In the genomic region with DNA sequence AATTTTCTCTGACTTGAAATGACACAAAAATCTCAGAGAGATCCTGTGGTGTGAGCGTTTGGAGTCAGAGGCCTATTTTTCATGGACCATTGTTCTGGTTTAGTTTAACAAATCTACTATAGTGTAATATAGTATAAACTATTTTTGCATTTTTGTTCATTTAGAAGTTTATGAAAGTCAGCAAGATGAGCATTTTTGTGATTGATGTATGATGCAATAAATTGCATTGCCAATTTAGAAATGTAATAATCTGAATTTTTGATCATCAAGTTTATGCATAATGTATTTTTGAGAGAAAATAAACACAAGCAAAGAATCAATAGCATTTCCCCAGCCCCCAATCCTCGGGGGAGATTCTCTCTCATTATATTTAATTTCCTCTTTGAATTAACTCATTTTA, we compare ENCODE assay signal across 14 cellular contexts.
A peak's percentile ranks its signal among the peaks of the same experiment; 100 is the strongest.
DNase-seq lines count a peak whose midpoint lies in the region; ATAC-seq, FAIRE-seq and TF ChIP-seq lines count a peak whose summit lies in the region.
"Had no signal": no experiment of that assay in that cellular context is flagged by ENCODE, and none has a peak within 500 bp of the region (broad histone marks: within the 10 kb centered on the region; RNA-seq: fewer than 3 reads in every experiment).

No MANE protein-coding gene starts in this region.

- H3K36me3 ChIP-seq in GM23248 (ENCODE audit: low read depth): no peaks in the 10 kb centered on the region
- H3K36me3 ChIP-seq in astrocyte (ENCODE audit: insufficient read depth, low read length): no peaks in the 10 kb centered on the region
- H3K36me3 ChIP-seq in endothelial cell of umbilical vein (ENCODE audit: control insufficient read depth in 2 of 2, extremely low read depth in 1 of 2, insufficient read depth in 2 of 2, low read length in 2 of 2): no peaks in the 10 kb centered on the region
- H3K36me3 ChIP-seq in lower lobe of right lung: no peaks in the 10 kb centered on the region
- H3K36me3 ChIP-seq: BLaER1, HAP-1 had no signal

- CTCF ChIA-PET in endothelial cell of umbilical vein (lab: Charles Lee): no interaction called here

- H3K4me1 ChIP-seq in GM23248 (ENCODE audit: insufficient read depth) (peaks cover 7% of the 10 kb centered on the region; the same call in 1 of the 2 replicates), astrocyte (ENCODE audit: insufficient read depth, low read length) (no peaks in the 10 kb centered on the region), endothelial cell of umbilical vein (ENCODE audit: control insufficient read depth, extremely low read depth, insufficient read depth, low read length) (peaks cover 11% of the 10 kb centered on the region), lower lobe of right lung (no peaks in the 10 kb centered on the region)
- H3K4me1 ChIP-seq: BLaER1, HAP-1 had no signal

- H3K9ac ChIP-seq in GM23248 (no peak overlapping the region), astrocyte (ENCODE audit: low read length) (no peak overlapping the region), endothelial cell of umbilical vein (replicated peaks; ENCODE audit: extremely low read depth, insufficient read depth, low read length) (no peak overlapping the region)
- H3K9ac ChIP-seq: BLaER1 had no signal

- no TSS peak for BruUV-seq in endothelial cell of umbilical vein (replicated peaks; lab: Mats Ljungman, UMichigan)

- 57 to 60% methylated on average over 2 of the region's 2 CpGs for whole genome bisulfite sequencing in GM23248 (ENCODE audit: low coverage in 1 of 2, low lambda C conversion rate in 2 of 2, missing lambda C conversion rate in 2 of 2), 2 experiments

- no peaks in the 10 kb centered on the region for H3K27me3 Mint-ChIP-seq in astrocyte (ENCODE audit: low read depth, unreplicated experiment)
- H3K27me3 Mint-ChIP-seq: CD4-positive, alpha-beta memory T cell had no signal

- TF ChIP-seq CTCF in astrocyte (IDR thresholded peaks at IDR 0.05; ENCODE audit: insufficient read depth, low read depth, low read length) (no peak), endothelial cell of umbilical vein (IDR thresholded peaks at IDR 0.05; ENCODE audit: extremely low read depth in 1 of 2, insufficient read depth in 1 of 2, low read depth in 1 of 2, low read length in 2 of 2) (no peak), lower lobe of right lung (IDR thresholded peaks at IDR 0.05) (no peak)

- POLR2A ChIA-PET in endothelial cell of umbilical vein (lab: Charles Lee): no interaction called here

- no peaks in the 10 kb centered on the region for H3K9me3 ChIP-seq in GM23248 (ENCODE audit: low read depth)
- no peaks in the 10 kb centered on the region for H3K9me3 ChIP-seq in astrocyte (ENCODE audit: insufficient read depth, low read depth, low read length)
- no peaks in the 10 kb centered on the region for H3K9me3 ChIP-seq in endothelial cell of umbilical vein (replicated peaks; ENCODE audit: control insufficient read depth, insufficient read depth, low read length)
- H3K9me3 ChIP-seq in lower lobe of right lung: no peaks in the 10 kb centered on the region
- H3K9me3 ChIP-seq: BLaER1, HAP-1 had no signal

- H2AFZ ChIP-seq in GM23248: peak overlapping the region; percentile 47; the same call in 1 of the 2 replicates
- H2AFZ ChIP-seq in astrocyte (ENCODE audit: low read depth, low read length): no peak overlapping the region
- H2AFZ ChIP-seq in endothelial cell of umbilical vein (ENCODE audit: low read depth, low read length): no peak overlapping the region

- H3K27ac ChIP-seq in GM23248 (no peak overlapping the region), astrocyte (ENCODE audit: low read depth, low read length) (no peak overlapping the region), endothelial cell of umbilical vein (ENCODE audit: insufficient read depth, low read depth, low read length) (no peak overlapping the region), lower lobe of right lung (no peak overlapping the region)
- H3K27ac ChIP-seq: BLaER1 had no signal

- peaks cover 21% of the 10 kb centered on the region for H3K4me1 Mint-ChIP-seq in astrocyte (ENCODE audit: low read depth, unreplicated experiment)
- H3K4me1 Mint-ChIP-seq: CD14-positive monocyte; CD4-positive, alpha-beta memory T cell had no signal

- no peaks in the 10 kb centered on the region for H3K79me2 ChIP-seq in GM23248 (ENCODE audit: insufficient read depth)
- H3K79me2 ChIP-seq in astrocyte (ENCODE audit: insufficient read depth, low read length): no peaks in the 10 kb centered on the region
- no peaks in the 10 kb centered on the region for H3K79me2 ChIP-seq in endothelial cell of umbilical vein (ENCODE audit: control insufficient read depth, insufficient read depth, low read length)

- peak overlapping the region; percentile 7 for H3K4me2 ChIP-seq in GM23248 (ENCODE audit: unreplicated experiment)
- H3K4me2 ChIP-seq in astrocyte (ENCODE audit: low read length): no peak overlapping the region
- no peak overlapping the region for H3K4me2 ChIP-seq in endothelial cell of umbilical vein (ENCODE audit: insufficient read depth, low read length)
- H3K4me2 ChIP-seq: BLaER1 had no signal

- H3K36me3 Mint-ChIP-seq in astrocyte (ENCODE audit: low read depth, unreplicated experiment): no peaks in the 10 kb centered on the region
- H3K36me3 Mint-ChIP-seq: CD14-positive monocyte; CD4-positive, alpha-beta memory T cell had no signal

- in situ Hi-C loops in GM23248 (cut with MboI): no loop called here

- no peak for ATAC-seq in lower lobe of right lung

- H3K9me3 Mint-ChIP-seq in astrocyte (ENCODE audit: unreplicated experiment): no peaks in the 10 kb centered on the region

- no peak overlapping the region for H3K4me3 ChIP-seq in GM23248
- no peak overlapping the region for H3K4me3 ChIP-seq in astrocyte (ENCODE audit: insufficient read depth, low read depth, low read length)
- no peak overlapping the region for H3K4me3 ChIP-seq in endothelial cell of umbilical vein (replicated peaks in 1 of 3; ENCODE audit: insufficient read depth in 1 of 3, low read depth in 1 of 3, low read length in 3 of 3)
- no peak overlapping the region for H3K4me3 ChIP-seq in lower lobe of right lung
- H3K4me3 ChIP-seq: BLaER1, HAP-1 had no signal

- dilution Hi-C loops in endothelial cell of umbilical vein (cut with MboI; ENCODE audit: extremely low pct_ligation_motif_present, low sequenced_read_pairs): no loop called here

- no peaks in the 10 kb centered on the region for H3K9me1 ChIP-seq in endothelial cell of umbilical vein (replicated peaks; ENCODE audit: control insufficient read depth, extremely low read depth, insufficient read depth, low read length)

- no peak for DNase-seq in GM23248
- DNase-seq in astrocyte (ENCODE audit: low read depth): no peak
- no peak for DNase-seq in endothelial cell of umbilical vein (ENCODE audit: low read depth, low spot score)
- no peak for DNase-seq in COLO829 (ENCODE audit: low spot score)
- DNase-seq in SIG-M5 (lab: John Stamatoyannopoulos, UW): no peak
- no peak for DNase-seq in lower lobe of right lung
- DNase-seq: AML-193; Calu3; CD4-positive, alpha-beta memory T cell; DMS79 treated with DMSO at 0.1 percent for 48 hours; GF-D8 had no signal

- H4K20me1 ChIP-seq in GM23248 (ENCODE audit: insufficient read depth): no peaks in the 10 kb centered on the region
- H4K20me1 ChIP-seq in astrocyte (ENCODE audit: insufficient read depth, low read length): no peaks in the 10 kb centered on the region
- H4K20me1 ChIP-seq in endothelial cell of umbilical vein (replicated peaks; ENCODE audit: control insufficient read depth, extremely low read depth, insufficient read depth, low read length): no peaks in the 10 kb centered on the region
- H4K20me1 ChIP-seq: BLaER1 had no signal

- H3K27me3 ChIP-seq in GM23248 (replicated peaks; ENCODE audit: insufficient read depth) (no peaks in the 10 kb centered on the region), astrocyte (ENCODE audit: insufficient read depth, low read length) (no peaks in the 10 kb centered on the region), endothelial cell of umbilical vein (ENCODE audit: control insufficient read depth in 2 of 2, insufficient read depth in 2 of 2, low read length in 2 of 2) (no peaks in the 10 kb centered on the region), lower lobe of right lung (ENCODE audit: low read depth) (no peaks in the 10 kb centered on the region)

- H3K9me2 ChIP-seq in GM23248 (ENCODE audit: insufficient read depth): no peaks in the 10 kb centered on the region

- intact Hi-C loops in endothelial cell of umbilical vein (cut with micrococcal nuclease) (no loop called here), lower lobe of right lung (cut with DNase I) (no loop called here)

- peaks cover 5% of the 10 kb centered on the region; the same call in 1 of the 2 replicates for H3F3A ChIP-seq in GM23248 (ENCODE audit: insufficient read depth)

- no peak overlapping the region for H3K27ac Mint-ChIP-seq in astrocyte (ENCODE audit: unreplicated experiment)
- H3K27ac Mint-ChIP-seq: CD14-positive monocyte; CD4-positive, alpha-beta memory T cell had no signal

- FAIRE-seq in astrocyte (lab: Jason Lieb, UNC): peak; percentile 99
- FAIRE-seq in endothelial cell of umbilical vein (lab: Jason Lieb, UNC): peak; percentile 74

- no peak for TF ChIP-seq POLR2A in endothelial cell of umbilical vein (IDR thresholded peaks at IDR 0.05; ENCODE audit: low read depth, low read length)

- H3K4me3 Mint-ChIP-seq in astrocyte (ENCODE audit: unreplicated experiment): no peak overlapping the region
- H3K4me3 Mint-ChIP-seq: CD14-positive monocyte; CD4-positive, alpha-beta memory T cell had no signal

TF ChIP-seq in endothelial cell of umbilical vein, 7 proteins besides CTCF, POLR2A, EP300 and RAD21:
- no peak for TF ChIP-seq EZH2 (IDR thresholded peaks at IDR 0.05; ENCODE audit: borderline replicate concordance, low read depth, low read length, severe bottlenecking)
- TF ChIP-seq, protein P1, sequence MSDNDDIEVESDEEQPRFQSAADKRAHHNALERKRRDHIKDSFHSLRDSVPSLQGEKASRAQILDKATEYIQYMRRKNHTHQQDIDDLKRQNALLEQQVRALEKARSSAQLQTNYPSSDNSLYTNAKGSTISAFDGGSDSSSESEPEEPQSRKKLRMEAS (IDR thresholded peaks at IDR 0.05; ENCODE audit: insufficient read depth, insufficient read length): no peak
- no peak for TF ChIP-seq FOS (IDR thresholded peaks at IDR 0.05; ENCODE audit: borderline replicate concordance, insufficient read depth, low read length)
- TF ChIP-seq MYC (IDR thresholded peaks at IDR 0.05; ENCODE audit: low read depth, low read length): no peak
- no peak for TF ChIP-seq POLR2AphosphoS5 (IDR thresholded peaks at IDR 0.05; ENCODE audit: insufficient read depth, low read depth, low read length)
- TF ChIP-seq GATA2 (IDR thresholded peaks at IDR 0.05; ENCODE audit: insufficient read depth, insufficient read length, low read depth, low read length): no peak
- TF ChIP-seq JUN (IDR thresholded peaks at IDR 0.05; ENCODE audit: borderline replicate concordance, insufficient read depth, insufficient read length, low read depth): no peak
